12 cellular contexts compared by ENCODE assay signal in genomic region chr1:67627906-67628305, GRCh38. TPM values are rescaled to one million over a fixed set of nuclear protein-coding genes. Genes with fewer than 3 reads are reported as not detected.
DNase-seq lines count a peak whose midpoint lies in the region; ATAC-seq and TF ChIP-seq lines count a peak whose summit lies in the region.
"Had no signal": no experiment of that assay in that cellular context is flagged by ENCODE, and none has a peak within 500 bp of the region (broad histone marks: within the 10 kb centered on the region; RNA-seq: fewer than 3 reads in every experiment).

No MANE protein-coding gene starts in this region.

- BruUV-seq in Panc1 (replicated peaks; lab: Mats Ljungman, UMichigan) (no TSS peak), mammary epithelial cell (replicated peaks; lab: Mats Ljungman, UMichigan) (no TSS peak)

- no peak for ATAC-seq in Panc1
- ATAC-seq in foreskin keratinocyte = no peak
- ATAC-seq: A549, HCT116 had no signal

- no peak overlapping the region for H3K4me2 ChIP-seq in mammary epithelial cell (ENCODE audit: insufficient read depth, low read depth, low read length)
- H3K4me2 ChIP-seq: A549 had no signal

- in situ Hi-C loops in Panc1 (cut with HindIII; ENCODE audit: low pct_unique_long_range_greater_than_20kb, low sequenced_read_pairs) = no loop called here
- in situ Hi-C loops in mammary epithelial cell (cut with MboI; ENCODE audit: low sequenced_read_pairs in 2 of 2) = loop anchor here in 1 of 2 donors (5.0 kb wide), 1 partner anchor 56 kb away; no protein-coding TSS in a partner anchor

- H3K79me2 ChIP-seq in mammary epithelial cell (ENCODE audit: insufficient read depth, low read length) = no peaks in the 10 kb centered on the region

- H3K36me3 ChIP-seq in Panc1 (ENCODE audit: control insufficient read depth, insufficient read depth, low read length) (no peaks in the 10 kb centered on the region), mammary epithelial cell (ENCODE audit: insufficient read depth, low read length) (no peaks in the 10 kb centered on the region)

- CTCF ChIA-PET in Panc1 (lab: Charles Lee) (no interaction called here), mammary epithelial cell (lab: Charles Lee; ENCODE audit: low non-redundant PET) (no interaction called here)

- peak overlapping the region; percentile 7 for H2AFZ ChIP-seq in mammary epithelial cell (ENCODE audit: low read depth, low read length)

- H3K9ac ChIP-seq in mammary epithelial cell (ENCODE audit: insufficient read depth, low read length) = peak overlapping the region; percentile 73

- TF ChIP-seq CTCF in Panc1 (IDR thresholded peaks at IDR 0.05) (no peak), mammary epithelial cell (conservative IDR thresholded peaks at IDR 0.05 in 1 of 2, IDR thresholded peaks at IDR 0.05 in 1 of 2; ENCODE audit: extremely low read depth in 1 of 2, insufficient read depth in 1 of 2, low read depth in 1 of 2, low read length in 2 of 2) (no peak), foreskin keratinocyte (conservative IDR thresholded peaks at IDR 0.05) (no peak)

- POLR2A ChIA-PET in Panc1 (lab: Charles Lee) = no interaction called here

- H3K27me3 ChIP-seq in Panc1 (ENCODE audit: control insufficient read depth, insufficient read depth, low read length) (no peaks in the 10 kb centered on the region), mammary epithelial cell (ENCODE audit: insufficient read depth, low read length) (no peaks in the 10 kb centered on the region), foreskin keratinocyte (no peaks in the 10 kb centered on the region)

- intact Hi-C loops in Panc1 (cut with micrococcal nuclease; ENCODE audit: unreplicated experiment) (no loop called here), mammary epithelial cell (cut with micrococcal nuclease) (loop anchor here (2.0 kb wide), 2 partner anchors 57 kb away; partner anchors contain the start of gene GADD45A)

- H3K4me1 ChIP-seq in Panc1 (ENCODE audit: control insufficient read depth, insufficient read depth, low read length) = peaks cover 21% of the 10 kb centered on the region
- peaks cover 55% of the 10 kb centered on the region for H3K4me1 ChIP-seq in mammary epithelial cell (ENCODE audit: insufficient read depth, low read length)
- H3K4me1 ChIP-seq in foreskin keratinocyte = peaks cover 35% of the 10 kb centered on the region

- dilution Hi-C loops in mammary epithelial cell (cut with HindIII; ENCODE audit: low sequenced_read_pairs) = no loop called here

- H3K4me3 ChIP-seq in Panc1 (ENCODE audit: low read depth in 2 of 2, low read length in 2 of 2) (no peak overlapping the region), mammary epithelial cell (replicated peaks in 1 of 3; ENCODE audit: insufficient read depth in 1 of 3, low read depth in 2 of 3, low read length in 3 of 3) (no peak overlapping the region)
- H3K4me3 ChIP-seq: A549 had no signal

- 37% methylated on average over 5 of the region's 5 CpGs for WGBS in mammary epithelial cell (ENCODE audit: low coverage, missing lambda C conversion rate)

- DNase-seq in Panc1 (ENCODE audit: low read depth, low spot score) (no peak), mammary epithelial cell (peak; percentile 66), foreskin keratinocyte (peak; percentile 41 to 62), D341Med (ENCODE audit: low spot score) (no peak), occipital lobe (lab: John Stamatoyannopoulos, UW) (no peak), LoVo (ENCODE audit: low spot score) (no peak)
- DNase-seq: Caco-2; CD8-positive, alpha-beta memory T cell; IMR-90 had no signal

- H4K20me1 ChIP-seq in mammary epithelial cell (ENCODE audit: insufficient read depth, low read length) = no peaks in the 10 kb centered on the region

- H3K9me3 ChIP-seq in Panc1 (ENCODE audit: control insufficient read depth, insufficient read depth, low read depth, low read length) (no peaks in the 10 kb centered on the region; the same call in 1 of the 2 replicates), mammary epithelial cell (replicated peaks; ENCODE audit: insufficient read depth, low read length) (no peaks in the 10 kb centered on the region)
- H3K9me3 ChIP-seq: A549, Caco-2 had no signal

- H3K27ac ChIP-seq in Panc1 (ENCODE audit: low read length) (peak overlapping the region; percentile 87), mammary epithelial cell (ENCODE audit: insufficient read depth, low read depth, low read length) (peak overlapping the region; percentile 97), foreskin keratinocyte (peak overlapping the region; percentile 99)
- H3K27ac ChIP-seq: A549, HL-60 had no signal

RNA-seq across cellular contexts. Expression of gene GADD45A, which starts 57.1 kb away (rescaled TPM):
- total RNA-seq in Panc1 (2021; ENCODE audit: unreplicated experiment) (106 TPM), mammary epithelial cell (100 to 1,000 TPM; 119 to 371 TPM), foreskin keratinocyte (99.9 and 107 TPM in 2 replicates), occipital lobe (9.0 TPM)
- 91.6 TPM for polyA plus RNA-seq in Panc1 (2012; ENCODE audit: insufficient read length)
- polyA plus RNA-seq in mammary epithelial cell (75.5 TPM), foreskin keratinocyte (115 and 131 TPM in 2 replicates)
- polyA minus RNA-seq in mammary epithelial cell = 27.2 TPM

Comparison
In these comparisons a context has a peak if more than half of its experiments do, and no peak if none do; other contexts are left out.
1. DNase-seq: peak in mammary epithelial cell (single experiment) and foreskin keratinocyte (2 of 2); none in Panc1 (single experiment), D341Med (single experiment), occipital lobe (single experiment) and LoVo (single experiment).
2. RNA of gene GADD45A, which starts 57.1 kb away (total RNA-seq): 119 to 371 TPM in mammary epithelial cell, 99.9 to 107 TPM in foreskin keratinocyte and 106 TPM in Panc1 (single experiment); 9.0 TPM in occipital lobe (single experiment); every median in the first group is over 10 times any median in the second.
3. Peak in every context shown above with its lines, with median percentiles within 50 percentile points of each other: H3K27ac ChIP-seq.